In genomic region chr22:46971776-46972150, GRCh38 we compare ENCODE assay signal across 17 cellular contexts.
DNase-seq lines count a peak whose midpoint lies in the region; ATAC-seq and TF ChIP-seq lines count a peak whose summit lies in the region.
"Had no signal": no experiment of that assay in that cellular context is flagged by ENCODE, and none has a peak within 500 bp of the region (broad histone marks: within the 10 kb centered on the region; RNA-seq: fewer than 3 reads in every experiment).

No MANE protein-coding gene starts in this region.

- no peak for TF ChIP-seq POLR2A in gastroesophageal sphincter (IDR thresholded peaks at IDR 0.05)

- 100% methylated on average over 1 of the region's 9 CpGs; no CpG with 5 or more reads in 1 of the 2 donors for WGBS in gastroesophageal sphincter (ENCODE audit: low coverage in 1 of 2), 2 donors

- peaks cover 0 to 25% of the 10 kb centered on the region in 2 donors for H3K36me3 ChIP-seq in gastroesophageal sphincter
- H3K36me3 ChIP-seq in HAP-1 (replicated peaks) = no peaks in the 10 kb centered on the region

- no peak overlapping the region for H3K4me3 Mint-ChIP-seq in nephron progenitor cell
- H3K4me3 Mint-ChIP-seq in T-helper 2 cell treated with Interferon-gamma antibody and Interleukin-4, amounts not matched to agents 5 μg/mL and 100 μg/mL, for 36 hours = no peak overlapping the region
- H3K4me3 Mint-ChIP-seq: stimulated activated naive CD8-positive, alpha-beta T cell treated with anti-CD3 and anti-CD28 coated beads, Interleukin-15, Interleukin-2, amounts not matched to agents 100 ng/mL and 50 ng/mL, for 24 hours had no signal

- H3K27ac Mint-ChIP-seq in nephron progenitor cell = peak overlapping the region; percentile 98
- H3K27ac Mint-ChIP-seq in T-helper 2 cell treated with Interferon-gamma antibody and Interleukin-4, amounts not matched to agents 5 μg/mL and 100 μg/mL, for 36 hours = no peak overlapping the region
- H3K27ac Mint-ChIP-seq: stimulated activated naive CD8-positive, alpha-beta T cell treated with anti-CD3 and anti-CD28 coated beads, Interleukin-15, Interleukin-2, amounts not matched to agents 100 ng/mL and 50 ng/mL, for 24 hours had no signal

- in situ Hi-C loops in HAP-1 (cut with MboI; ENCODE audit: low sequenced_read_pairs) = no loop called here

- H3K36me3 Mint-ChIP-seq in nephron progenitor cell (ENCODE audit: low read depth) = peaks cover 21% of the 10 kb centered on the region
- no peaks in the 10 kb centered on the region for H3K36me3 Mint-ChIP-seq in T-helper 2 cell treated with Interferon-gamma antibody and Interleukin-4, amounts not matched to agents 5 μg/mL and 100 μg/mL, for 36 hours (ENCODE audit: low read depth)

- peaks cover 2% of the 10 kb centered on the region for H3K27me3 Mint-ChIP-seq in nephron progenitor cell (ENCODE audit: low read depth, poor library complexity)
- H3K27me3 Mint-ChIP-seq in T-helper 2 cell treated with Interferon-gamma antibody and Interleukin-4, amounts not matched to agents 5 μg/mL and 100 μg/mL, for 36 hours (ENCODE audit: low read depth) = no peaks in the 10 kb centered on the region
- H3K27me3 Mint-ChIP-seq: IgD-negative memory B cell; progenitor cell of endocrine pancreas; stimulated activated naive CD8-positive, alpha-beta T cell treated with anti-CD3 and anti-CD28 coated beads, Interleukin-15, Interleukin-2, amounts not matched to agents 100 ng/mL and 50 ng/mL, for 24 hours had no signal

- TF ChIP-seq EP300 in gastroesophageal sphincter (IDR thresholded peaks at IDR 0.05) = no peak

- DNase-seq in nephron progenitor cell (no peak), substantia nigra (lab: John Stamatoyannopoulos, UW) (no peak), HAP-1 (ENCODE audit: low spot score in 2 of 2) (no peak), NCI-H1417 treated with DMSO at 0.1 percent for 48 hours (lab: John Stamatoyannopoulos, UW) (no peak), nucleus accumbens (lab: John Stamatoyannopoulos, UW) (no peak)
- no peak for DNase-seq in T-helper 2 cell treated with Interferon-gamma antibody and Interleukin-4, amounts not matched to agents 5 μg/mL and 100 μg/mL, for 36 hours (ENCODE audit: low spot score)
- DNase-seq: activated CD4-positive, alpha-beta T cell treated with anti-CD3 and anti-CD28 coated beads, Interleukin-2, amount 50 U/mL, for 1 hour; activated naive CD4-positive, alpha-beta T cell treated with Interleukin-2 at 50 U/mL for 16 hours; glutamatergic neuron; NCI-H1930; NCI-H446 had no signal

- TF ChIP-seq CTCF in VCaP (conservative IDR thresholded peaks at IDR 0.05) (no peak), gastroesophageal sphincter (IDR thresholded peaks at IDR 0.05) (no peak), nephron progenitor cell (IDR thresholded peaks at IDR 0.05) (no peak)

- peak overlapping the region; percentile 69 for H3K27ac ChIP-seq in VCaP
- H3K27ac ChIP-seq in gastroesophageal sphincter = peak overlapping the region in 3 of 4 donors; percentile 55 to 73 (median 57)
- H3K27ac ChIP-seq in substantia nigra (ENCODE audit: low read depth, low read length, poor library complexity, severe bottlenecking) = peak overlapping the region; percentile 31

- no peaks in the 10 kb centered on the region for H3K9me3 Mint-ChIP-seq in nephron progenitor cell
- no peaks in the 10 kb centered on the region for H3K9me3 Mint-ChIP-seq in T-helper 2 cell treated with Interferon-gamma antibody and Interleukin-4, amounts not matched to agents 5 μg/mL and 100 μg/mL, for 36 hours
- H3K9me3 Mint-ChIP-seq: IgD-negative memory B cell; stimulated activated naive CD8-positive, alpha-beta T cell treated with anti-CD3 and anti-CD28 coated beads, Interleukin-15, Interleukin-2, amounts not matched to agents 100 ng/mL and 50 ng/mL, for 24 hours had no signal

- H3K4me3 ChIP-seq in gastroesophageal sphincter = no peak overlapping the region
- no peak overlapping the region for H3K4me3 ChIP-seq in HAP-1
- H3K4me3 ChIP-seq: coronary artery had no signal

- H3K4me1 ChIP-seq in gastroesophageal sphincter = peaks cover 0 to 18% (median 2%) of the 10 kb centered on the region in 3 donors
- H3K4me1 ChIP-seq in HAP-1 = no peaks in the 10 kb centered on the region

- H3K4me1 Mint-ChIP-seq in nephron progenitor cell = peaks cover 55% of the 10 kb centered on the region
- H3K4me1 Mint-ChIP-seq in T-helper 2 cell treated with Interferon-gamma antibody and Interleukin-4, amounts not matched to agents 5 μg/mL and 100 μg/mL, for 36 hours (ENCODE audit: low read depth) = peaks cover 15% of the 10 kb centered on the region

- H3K27me3 ChIP-seq in gastroesophageal sphincter (no peaks in the 10 kb centered on the region), HAP-1 (ENCODE audit: low read depth) (no peaks in the 10 kb centered on the region)

- no peak for ATAC-seq in gastroesophageal sphincter

- H3K9me3 ChIP-seq in gastroesophageal sphincter (no peaks in the 10 kb centered on the region), HAP-1 (no peaks in the 10 kb centered on the region)
